In the genomic region with DNA sequence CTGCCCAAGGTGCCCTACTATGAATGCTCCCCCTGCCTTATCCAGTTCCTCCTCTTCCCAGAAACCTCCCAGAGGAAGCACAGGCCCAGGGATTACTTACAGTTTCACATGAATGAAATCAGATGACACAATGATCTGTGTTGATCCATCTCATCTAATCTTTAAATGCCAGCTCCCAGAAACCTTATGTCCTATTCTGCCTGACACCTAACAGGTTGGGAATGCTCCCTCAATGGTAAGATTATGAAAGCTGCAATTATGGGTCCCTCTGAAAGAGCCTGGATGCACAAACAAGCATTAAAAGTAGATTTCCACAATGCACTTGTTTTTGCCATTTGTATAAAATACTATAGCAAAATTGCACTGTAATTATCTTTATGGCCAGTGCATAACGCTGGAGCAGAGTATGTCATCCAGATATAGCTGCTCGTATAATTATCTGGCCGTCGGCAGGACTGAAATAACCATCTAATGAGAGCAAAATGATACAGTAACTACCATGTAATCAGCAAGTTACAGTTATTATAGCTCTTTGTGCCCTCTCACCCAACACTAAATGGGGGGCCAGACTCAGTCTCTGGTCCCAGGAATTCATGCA, we compare ENCODE assay signal across 21 cellular contexts. TPM values are rescaled to one million over a fixed set of nuclear protein-coding genes. Genes with fewer than 3 reads are reported as not detected.
DNase-seq lines count a peak whose midpoint lies in the region; ATAC-seq lines count a peak whose summit lies in the region.
"Had no signal": no experiment of that assay in that cellular context is flagged by ENCODE, and none has a peak within 500 bp of the region (broad histone marks: within the 10 kb centered on the region; RNA-seq: fewer than 3 reads in every experiment).

No MANE protein-coding gene starts in this region.

- peak overlapping the region; percentile 22 for H3K27ac ChIP-seq in CD4-positive, alpha-beta memory T cell (ENCODE audit: low read depth, low read length)
- H3K27ac ChIP-seq: A549; BLaER1 treated with 17β-estradiol and CSF1 and Interleukin-3, amounts not matched to agents 10 nM and 100 nM; RWPE1 had no signal

- peaks cover 1% of the 10 kb centered on the region for H3K36me3 Mint-ChIP-seq in activated CD4-positive, alpha-beta T cell treated with anti-CD3 and anti-CD28 coated beads, Interleukin-2, amount 10 ng/mL, durations not matched to agents 7 days and 5 days (ENCODE audit: low read depth)
- H3K36me3 Mint-ChIP-seq in activated CD4-positive, alpha-beta T cell treated with anti-CD3 and anti-CD28 coated beads, Interleukin-2, amount 10 ng/mL, durations not matched to agents 24 days and 14 days (ENCODE audit: low read depth) = peaks cover 3% of the 10 kb centered on the region
- peaks cover 0 to 4% of the 10 kb centered on the region in 2 donors for H3K36me3 Mint-ChIP-seq in CD4-positive, alpha-beta memory T cell
- H3K36me3 Mint-ChIP-seq in activated T-helper 17 cell treated with anti-CD3 and anti-CD28 coated beads, Interleukin-2, amount 50 U/mL, for 72 hours (ENCODE audit: low read depth) = no peaks in the 10 kb centered on the region
- H3K36me3 Mint-ChIP-seq: IgD-negative memory B cell had no signal

- H3K27me3 ChIP-seq in CD4-positive, alpha-beta memory T cell (ENCODE audit: insufficient read depth, low read length) = peaks cover 2% of the 10 kb centered on the region
- H3K27me3 ChIP-seq: BLaER1 treated with 17β-estradiol and CSF1 and Interleukin-3, amounts not matched to agents 10 nM and 100 nM had no signal

- peaks cover 39% of the 10 kb centered on the region for H3K4me1 ChIP-seq in CD4-positive, alpha-beta memory T cell (ENCODE audit: insufficient read depth, low read length)

- POLR2A ChIA-PET in activated CD4-positive, alpha-beta T cell treated with anti-CD3 and anti-CD28 coated beads, Interleukin-2, amount 10 ng/mL, durations not matched to agents 7 days and 5 days (lab: Charles Lee) = interaction anchor here (0.9 kb wide), 1 partner anchor 101 kb away, joined by 4 read pairs; no protein-coding TSS in a partner anchor
- POLR2A ChIA-PET in CD4-positive, alpha-beta memory T cell (lab: Charles Lee; ENCODE audit: partially characterized antibody) = interaction anchor here (0.9 to 8.7 kb wide), 4 partner anchors 76 to 789 kb away, joined by 3 to 62 read pairs (median 4); a partner anchor contains a TSS

- H3K9me3 Mint-ChIP-seq in activated CD4-positive, alpha-beta T cell treated with anti-CD3 and anti-CD28 coated beads, Interleukin-2, amount 10 ng/mL, durations not matched to agents 7 days and 5 days = no peaks in the 10 kb centered on the region
- no peaks in the 10 kb centered on the region for H3K9me3 Mint-ChIP-seq in activated CD4-positive, alpha-beta T cell treated with anti-CD3 and anti-CD28 coated beads, Interleukin-2, amount 10 ng/mL, durations not matched to agents 24 days and 14 days
- peaks cover 0 to 2% (median 0%) of the 10 kb centered on the region in 8 donors for H3K9me3 Mint-ChIP-seq in CD4-positive, alpha-beta memory T cell
- H3K9me3 Mint-ChIP-seq in activated T-helper 17 cell treated with anti-CD3 and anti-CD28 coated beads, Interleukin-2, amount 50 U/mL, for 72 hours = no peaks in the 10 kb centered on the region
- H3K9me3 Mint-ChIP-seq in stimulated activated naive CD8-positive, alpha-beta T cell treated with anti-CD3 and anti-CD28 coated beads, Interleukin-15, amount 100 ng/mL, for 72 hours = no peaks in the 10 kb centered on the region
- H3K9me3 Mint-ChIP-seq: IgD-negative memory B cell had no signal

- intact Hi-C loops in activated CD4-positive, alpha-beta T cell treated with anti-CD3 and anti-CD28 coated beads, Interleukin-2, amount 10 ng/mL, durations not matched to agents 24 days and 14 days (cut with micrococcal nuclease) = loop anchor here (5.0 kb wide), 1 partner anchor 37 kb away; no protein-coding TSS in a partner anchor
- intact Hi-C loops in CD4-positive, alpha-beta memory T cell (cut with micrococcal nuclease) = no loop called here

- H3K27me3 Mint-ChIP-seq in activated CD4-positive, alpha-beta T cell treated with anti-CD3 and anti-CD28 coated beads, Interleukin-2, amount 10 ng/mL, durations not matched to agents 7 days and 5 days = peaks cover 17% of the 10 kb centered on the region
- peaks cover 17% of the 10 kb centered on the region for H3K27me3 Mint-ChIP-seq in activated CD4-positive, alpha-beta T cell treated with anti-CD3 and anti-CD28 coated beads, Interleukin-2, amount 10 ng/mL, durations not matched to agents 24 days and 14 days
- peaks cover 4% of the 10 kb centered on the region in 2 donors for H3K27me3 Mint-ChIP-seq in CD4-positive, alpha-beta memory T cell
- H3K27me3 Mint-ChIP-seq in activated T-helper 17 cell treated with anti-CD3 and anti-CD28 coated beads, Interleukin-2, amount 50 U/mL, for 72 hours = peaks cover 18% of the 10 kb centered on the region
- peaks cover 21% of the 10 kb centered on the region for H3K27me3 Mint-ChIP-seq in stimulated activated naive CD8-positive, alpha-beta T cell treated with anti-CD3 and anti-CD28 coated beads, Interleukin-15, amount 100 ng/mL, for 72 hours

- H3K4me1 Mint-ChIP-seq in activated CD4-positive, alpha-beta T cell treated with anti-CD3 and anti-CD28 coated beads, Interleukin-2, amount 10 ng/mL, durations not matched to agents 7 days and 5 days = peaks cover 55% of the 10 kb centered on the region
- peaks cover 36% of the 10 kb centered on the region for H3K4me1 Mint-ChIP-seq in activated CD4-positive, alpha-beta T cell treated with anti-CD3 and anti-CD28 coated beads, Interleukin-2, amount 10 ng/mL, durations not matched to agents 24 days and 14 days
- peaks cover 29 to 49% (median 39%) of the 10 kb centered on the region in 4 donors for H3K4me1 Mint-ChIP-seq in CD4-positive, alpha-beta memory T cell
- H3K4me1 Mint-ChIP-seq in activated T-helper 17 cell treated with anti-CD3 and anti-CD28 coated beads, Interleukin-2, amount 50 U/mL, for 72 hours = peaks cover 23% of the 10 kb centered on the region
- H3K4me1 Mint-ChIP-seq in stimulated activated naive CD8-positive, alpha-beta T cell treated with anti-CD3 and anti-CD28 coated beads, Interleukin-15, amount 100 ng/mL, for 72 hours = peaks cover 45% of the 10 kb centered on the region

- no peaks in the 10 kb centered on the region for H3K9me3 ChIP-seq in CD4-positive, alpha-beta memory T cell (ENCODE audit: control insufficient read depth in 1 of 2, low read length in 2 of 2)
- H3K9me3 ChIP-seq: A549; BLaER1 treated with 17β-estradiol and CSF1 and Interleukin-3, amounts not matched to agents 10 nM and 100 nM had no signal

- no peak for ATAC-seq in activated T-helper 17 cell treated with anti-CD3 and anti-CD28 coated beads, Interleukin-2, amount 50 U/mL, for 72 hours (replicated peaks)
- no peak for ATAC-seq in stimulated activated naive CD8-positive, alpha-beta T cell treated with anti-CD3 and anti-CD28 coated beads, Interleukin-15, amount 100 ng/mL, for 72 hours
- ATAC-seq in GM21390 (IDR thresholded peaks at IDR 0.05; ENCODE audit: unreplicated experiment) (no peak), GM19023 (IDR thresholded peaks at IDR 0.05; ENCODE audit: unreplicated experiment) (no peak)
- ATAC-seq: A549, PC-3 had no signal

- no peak for DNase-seq in activated CD4-positive, alpha-beta T cell treated with anti-CD3 and anti-CD28 coated beads, Interleukin-2, amount 10 ng/mL, durations not matched to agents 7 days and 5 days
- no peak for DNase-seq in activated CD4-positive, alpha-beta T cell treated with anti-CD3 and anti-CD28 coated beads, Interleukin-2, amount 10 ng/mL, durations not matched to agents 24 days and 14 days
- no peak for DNase-seq in CD4-positive, alpha-beta memory T cell
- DNase-seq in NCI-H1417 (lab: John Stamatoyannopoulos, UW) = peak in 2 of 3 experiments; percentile 65 to 87
- no peak for DNase-seq in stimulated activated naive CD8-positive, alpha-beta T cell treated with anti-CD3 and anti-CD28 coated beads, Interleukin-15, amount 100 ng/mL, for 72 hours
- DNase-seq: DMS 273 treated with DMSO at 0.1 percent for 48 hours, GF-D8, NCI-H1436 treated with DMSO at 0.1 percent for 48 hours, NCI-H345, NCI-H526 treated with DMSO at 0.1 percent for 48 hours, PC-3 had no signal

- CTCF ChIA-PET in activated CD4-positive, alpha-beta T cell treated with anti-CD3 and anti-CD28 coated beads, Interleukin-2, amount 10 ng/mL, durations not matched to agents 7 days and 5 days (lab: Charles Lee) = interaction anchor here (0.6 to 1.3 kb wide), 6 partner anchors 9 to 88 kb away, joined by 3 to 7 read pairs (median 4); no protein-coding TSS in a partner anchor
- CTCF ChIA-PET in CD4-positive, alpha-beta memory T cell (lab: Charles Lee; ENCODE audit: partially characterized antibody) = interaction anchor here (0.6 to 15.8 kb wide), 7 partner anchors 9 to 262 kb away, joined by 3 to 226 read pairs (median 5); no protein-coding TSS in a partner anchor

- no peak overlapping the region for H3K4me3 ChIP-seq in CD4-positive, alpha-beta memory T cell (ENCODE audit: low read length in 2 of 2)
- H3K4me3 ChIP-seq: A549; BLaER1 treated with 17β-estradiol and CSF1 and Interleukin-3, amounts not matched to agents 10 nM and 100 nM had no signal

- peak overlapping the region; percentile 82 for H3K27ac Mint-ChIP-seq in activated CD4-positive, alpha-beta T cell treated with anti-CD3 and anti-CD28 coated beads, Interleukin-2, amount 10 ng/mL, durations not matched to agents 7 days and 5 days
- H3K27ac Mint-ChIP-seq in activated CD4-positive, alpha-beta T cell treated with anti-CD3 and anti-CD28 coated beads, Interleukin-2, amount 10 ng/mL, durations not matched to agents 24 days and 14 days = no peak overlapping the region
- peak overlapping the region in 5 of 7 donors; percentile 41 to 89 (median 77) for H3K27ac Mint-ChIP-seq in CD4-positive, alpha-beta memory T cell
- H3K27ac Mint-ChIP-seq in activated T-helper 17 cell treated with anti-CD3 and anti-CD28 coated beads, Interleukin-2, amount 50 U/mL, for 72 hours = no peak overlapping the region
- H3K27ac Mint-ChIP-seq in stimulated activated naive CD8-positive, alpha-beta T cell treated with anti-CD3 and anti-CD28 coated beads, Interleukin-15, amount 100 ng/mL, for 72 hours = no peak overlapping the region

- H3K36me3 ChIP-seq in CD4-positive, alpha-beta memory T cell (ENCODE audit: insufficient read depth, low read length) = no peaks in the 10 kb centered on the region
- H3K36me3 ChIP-seq: BLaER1 treated with 17β-estradiol and CSF1 and Interleukin-3, amounts not matched to agents 10 nM and 100 nM had no signal

- no peak overlapping the region for H3K4me3 Mint-ChIP-seq in activated CD4-positive, alpha-beta T cell treated with anti-CD3 and anti-CD28 coated beads, Interleukin-2, amount 10 ng/mL, durations not matched to agents 7 days and 5 days
- H3K4me3 Mint-ChIP-seq in activated CD4-positive, alpha-beta T cell treated with anti-CD3 and anti-CD28 coated beads, Interleukin-2, amount 10 ng/mL, durations not matched to agents 24 days and 14 days = no peak overlapping the region
- H3K4me3 Mint-ChIP-seq in CD4-positive, alpha-beta memory T cell = peak overlapping the region in 1 of 8 donors; percentile 77
- H3K4me3 Mint-ChIP-seq in activated T-helper 17 cell treated with anti-CD3 and anti-CD28 coated beads, Interleukin-2, amount 50 U/mL, for 72 hours = peak overlapping the region; percentile 54
- no peak overlapping the region for H3K4me3 Mint-ChIP-seq in stimulated activated naive CD8-positive, alpha-beta T cell treated with anti-CD3 and anti-CD28 coated beads, Interleukin-15, amount 100 ng/mL, for 72 hours

RNA-seq across cellular contexts. Expression of a gene that starts 4.4 kb away (rescaled TPM):
- 1 to 10 TPM; 8.8 to 9.5 TPM for total RNA-seq in activated CD4-positive, alpha-beta T cell treated with anti-CD3 and anti-CD28 coated beads, Interleukin-2, amount 10 ng/mL, durations not matched to agents 7 days and 5 days
- 11.0 TPM in 2 replicates for total RNA-seq in activated CD4-positive, alpha-beta T cell treated with anti-CD3 and anti-CD28 coated beads, Interleukin-2, amount 10 ng/mL, durations not matched to agents 24 days and 14 days
- total RNA-seq in CD4-positive, alpha-beta memory T cell = 10 to 100 TPM; 10.8 to 12.2 TPM
- 1 to 10 TPM in 1 of 2 donors, under 1 TPM in 1; 0.98 to 2.7 TPM for polyA plus RNA-seq in CD4-positive, alpha-beta memory T cell
- 1 to 10 TPM; 4.2 to 4.7 TPM for total RNA-seq in activated T-helper 17 cell treated with anti-CD3 and anti-CD28 coated beads, Interleukin-2, amount 50 U/mL, for 72 hours

RNA-seq across cellular contexts. Expression of a gene that starts 5.6 kb away (rescaled TPM):
- under 1 TPM in 1 of 2 experiments, not detected in 1; 0.25 TPM for total RNA-seq in activated CD4-positive, alpha-beta T cell treated with anti-CD3 and anti-CD28 coated beads, Interleukin-2, amount 10 ng/mL, durations not matched to agents 7 days and 5 days
- total RNA-seq in activated CD4-positive, alpha-beta T cell treated with anti-CD3 and anti-CD28 coated beads, Interleukin-2, amount 10 ng/mL, durations not matched to agents 24 days and 14 days = 0.57 TPM in 1 of 2 replicates, not detected in the other
- total RNA-seq in CD4-positive, alpha-beta memory T cell = not detected
- polyA plus RNA-seq in CD4-positive, alpha-beta memory T cell = under 1 TPM in 1 of 2 donors, not detected in 1; 0.36 TPM
- 1 to 10 TPM in 1 of 2 donors, not detected in 1; 1.5 TPM for total RNA-seq in activated T-helper 17 cell treated with anti-CD3 and anti-CD28 coated beads, Interleukin-2, amount 50 U/mL, for 72 hours
- total RNA-seq: H4, HT-29, PC-3 had no signal
- polyA plus RNA-seq: IgD-negative memory B cell had no signal

RNA-seq across cellular contexts. Expression of a gene that starts 39.2 kb away (rescaled TPM):
- total RNA-seq in activated CD4-positive, alpha-beta T cell treated with anti-CD3 and anti-CD28 coated beads, Interleukin-2, amount 10 ng/mL, durations not matched to agents 7 days and 5 days = 1 to 10 TPM; 1.4 to 2.9 TPM
- total RNA-seq in activated CD4-positive, alpha-beta T cell treated with anti-CD3 and anti-CD28 coated beads, Interleukin-2, amount 10 ng/mL, durations not matched to agents 24 days and 14 days = 1.7 TPM in 2 replicates
- 1 to 10 TPM; 1.2 to 3.0 TPM for total RNA-seq in CD4-positive, alpha-beta memory T cell
- not detected for polyA plus RNA-seq in CD4-positive, alpha-beta memory T cell
- total RNA-seq in activated T-helper 17 cell treated with anti-CD3 and anti-CD28 coated beads, Interleukin-2, amount 50 U/mL, for 72 hours = 1 to 10 TPM; 2.1 to 5.1 TPM
- total RNA-seq: Daoy, H4, PC-3 had no signal
- polyA plus RNA-seq: IgD-negative memory B cell had no signal

RNA-seq across cellular contexts. Expression of a gene that starts 53.3 kb away (rescaled TPM):
- under 1 TPM; 0.31 to 0.35 TPM for total RNA-seq in activated CD4-positive, alpha-beta T cell treated with anti-CD3 and anti-CD28 coated beads, Interleukin-2, amount 10 ng/mL, durations not matched to agents 7 days and 5 days
- total RNA-seq in activated CD4-positive, alpha-beta T cell treated with anti-CD3 and anti-CD28 coated beads, Interleukin-2, amount 10 ng/mL, durations not matched to agents 24 days and 14 days = 0.38 and 0.42 TPM in 2 replicates
- total RNA-seq in CD4-positive, alpha-beta memory T cell = 1 to 10 TPM; 1.3 to 1.9 TPM
- under 1 TPM; 0.09 to 0.47 TPM for polyA plus RNA-seq in CD4-positive, alpha-beta memory T cell
- total RNA-seq in activated T-helper 17 cell treated with anti-CD3 and anti-CD28 coated beads, Interleukin-2, amount 50 U/mL, for 72 hours = under 1 TPM; 0.11 to 0.69 TPM
- total RNA-seq: H4, HT-29 had no signal

Comparison
In these comparisons a context has a peak if more than half of its experiments do, and no peak if none do; other contexts are left out.
1. H3K27ac Mint-ChIP-seq: peak in activated CD4-positive, alpha-beta T cell treated with anti-CD3 and anti-CD28 coated beads, Interleukin-2, amount 10 ng/mL, durations not matched to agents 7 days and 5 days (single experiment) and CD4-positive, alpha-beta memory T cell (5 of 7); none in activated CD4-positive, alpha-beta T cell treated with anti-CD3 and anti-CD28 coated beads, Interleukin-2, amount 10 ng/mL, durations not matched to agents 24 days and 14 days (single experiment), activated T-helper 17 cell treated with anti-CD3 and anti-CD28 coated beads, Interleukin-2, amount 50 U/mL, for 72 hours (single experiment) and stimulated activated naive CD8-positive, alpha-beta T cell treated with anti-CD3 and anti-CD28 coated beads, Interleukin-15, amount 100 ng/mL, for 72 hours (0 of 2).
2. DNase-seq: peak in NCI-H1417 (2 of 3); none in activated CD4-positive, alpha-beta T cell treated with anti-CD3 and anti-CD28 coated beads, Interleukin-2, amount 10 ng/mL, durations not matched to agents 7 days and 5 days (single experiment), activated CD4-positive, alpha-beta T cell treated with anti-CD3 and anti-CD28 coated beads, Interleukin-2, amount 10 ng/mL, durations not matched to agents 24 days and 14 days (single experiment), CD4-positive, alpha-beta memory T cell (0 of 5) and stimulated activated naive CD8-positive, alpha-beta T cell treated with anti-CD3 and anti-CD28 coated beads, Interleukin-15, amount 100 ng/mL, for 72 hours (0 of 2).